Comparison of ENCODE assay signal across 8 cellular contexts in genomic region chr22:17368727-17369552, GRCh38. TPM values are rescaled to one million over a fixed set of nuclear protein-coding genes. Genes with fewer than 3 reads are reported as not detected.
DNase-seq lines count a peak whose midpoint lies in the region; ATAC-seq, FAIRE-seq and TF ChIP-seq lines count a peak whose summit lies in the region.

Gene CECR2, plus strand, starts transcription at chr22:17369460. Its CDS starts 324 bp downstream, at chr22:17369784.

- H3K36me3 ChIP-seq in GM12878 (ENCODE audit: control insufficient read depth in 2 of 2, insufficient read depth in 2 of 2, low read length in 1 of 2) (no peaks in the 10 kb centered on the region), kidney (ENCODE audit: control insufficient read depth in 1 of 2, insufficient read depth in 2 of 2, low read length in 2 of 2) (no peaks in the 10 kb centered on the region), small intestine (ENCODE audit: control insufficient read depth in 2 of 2, insufficient read depth in 2 of 2, low read length in 2 of 2) (no peaks in the 10 kb centered on the region)

- in situ Hi-C loops in GM12878 (cut with MboI), result no loop called here

- BruUV-seq in GM12878 (replicated peaks; lab: Mats Ljungman, UMichigan), result no TSS peak

- H3K27ac ChIP-seq in GM12878 (ENCODE audit: control insufficient read depth, insufficient read depth) (no peak within 1 kb of the TSS), kidney (ENCODE audit: low read depth in 2 of 2, low read length in 2 of 2) (peak within 1 kb of the TSS; percentile 22 to 37), small intestine (ENCODE audit: low read depth in 1 of 2, low read length in 1 of 2) (peak within 1 kb of the TSS in 1 of 2 donors; percentile 65)

- no peaks in the 10 kb centered on the region for H3K4me1 ChIP-seq in GM12878 (ENCODE audit: control insufficient read depth, insufficient read depth, low read length)
- no peaks in the 10 kb centered on the region for H3K4me1 ChIP-seq in kidney (ENCODE audit: control insufficient read depth in 1 of 2, insufficient read depth in 1 of 2, low read depth in 1 of 2, low read length in 2 of 2)
- H3K4me1 ChIP-seq in small intestine (ENCODE audit: control insufficient read depth in 2 of 2, insufficient read depth in 1 of 2, low read depth in 1 of 2, low read length in 1 of 2), result no peaks in the 10 kb centered on the region

- no peak for TF ChIP-seq POLR2A in GM12878 (IDR thresholded peaks at IDR 0.05; ENCODE audit: low read depth, low read length)

- 3% methylated on average over 28 of the region's 69 CpGs for WGBS in GM12878 (ENCODE audit: insufficient coverage, insufficient replicate concordance, low lambda C conversion rate, missing lambda C conversion rate)
- 1% methylated on average over 34 to 69 of the region's 69 CpGs for WGBS in small intestine, 3 donors

- POLR2A ChIA-PET in activated CD4-positive, alpha-beta T cell treated with anti-CD3 and anti-CD28 coated beads for 36 hours (lab: Charles Lee), result no interaction called here
- POLR2A ChIA-PET in GM12878 (lab: Charles Lee), result no interaction called here

- peak; percentile 13 for DNase-seq in activated CD4-positive, alpha-beta T cell treated with anti-CD3 and anti-CD28 coated beads for 36 hours
- DNase-seq in activated CD4-positive, alpha-beta T cell treated with anti-CD3 and anti-CD28 coated beads for 1 hour, result no peak
- DNase-seq in NCI-H526 treated with DMSO at 0.1 percent for 48 hours (lab: John Stamatoyannopoulos, UW), result peak; percentile 11
- DNase-seq in GM12878 (ENCODE audit: low read depth, low spot score), result peak; percentile 7
- peak; percentile 79 for DNase-seq in kidney
- no peak for DNase-seq in small intestine

- CTCF ChIA-PET in activated CD4-positive, alpha-beta T cell treated with anti-CD3 and anti-CD28 coated beads for 36 hours (lab: Charles Lee), result interaction anchor here (1.0 to 1.7 kb wide), 2 partner anchors 9 to 197 kb away, joined by 3 to 6 read pairs; no protein-coding TSS in a partner anchor
- CTCF ChIA-PET in GM12878 (lab: Yijun Ruan, JAX), result no interaction called here

- TF ChIP-seq CTCF in GM12878 (IDR thresholded peaks at IDR 0.05 in 2 of 3, conservative IDR thresholded peaks at IDR 0.05 in 1 of 3; ENCODE audit: control insufficient read depth in 2 of 3, extremely low read depth in 1 of 3, insufficient read depth in 1 of 3, low read depth in 3 of 3, low read length in 3 of 3), result no peak
- TF ChIP-seq CTCF in kidney (IDR thresholded peaks at IDR 0.05; ENCODE audit: borderline replicate concordance, extremely low read depth, insufficient read depth), result no peak

- peak within 1 kb of the TSS; percentile 59; the same call in 1 of the 2 replicates for H3K4me2 ChIP-seq in GM12878 (ENCODE audit: control insufficient read depth, insufficient read depth)

- H2AFZ ChIP-seq in GM12878 (ENCODE audit: control insufficient read depth, low read depth, low read length), result no peak within 1 kb of the TSS; the same call in 1 of the 2 replicates

- SMC1A ChIA-PET in GM12878 (lab: Charles Lee; ENCODE audit: uncharacterized antibody, unreplicated experiment), result no interaction called here

- intact Hi-C loops in activated CD4-positive, alpha-beta T cell treated with anti-CD3 and anti-CD28 coated beads for 36 hours (cut with DNase I, micrococcal nuclease), result loop anchor here (1.0 to 5.0 kb wide), 3 partner anchors 64 to 198 kb away; no protein-coding TSS in a partner anchor
- intact Hi-C loops in GM12878 (cut with micrococcal nuclease; ENCODE audit: unreplicated experiment), result loop anchor here (10.0 kb wide), 1 partner anchor 154 kb away; the partner anchor contains the start of gene ADA2
- intact Hi-C loops in kidney (cut with DNase I), result no loop called here

- no peak within 1 kb of the TSS for H3K27ac Mint-ChIP-seq in activated CD4-positive, alpha-beta T cell treated with anti-CD3 and anti-CD28 coated beads for 36 hours

- H3K9me3 Mint-ChIP-seq in activated CD4-positive, alpha-beta T cell treated with anti-CD3 and anti-CD28 coated beads for 36 hours (ENCODE audit: low read depth), result no peaks in the 10 kb centered on the region

- H3K9me3 ChIP-seq in GM12878 (replicated peaks; ENCODE audit: control insufficient read depth, insufficient read depth, low read length), result no peaks in the 10 kb centered on the region
- no peaks in the 10 kb centered on the region for H3K9me3 ChIP-seq in kidney (ENCODE audit: control insufficient read depth in 1 of 2, low read length in 2 of 2)
- no peaks in the 10 kb centered on the region for H3K9me3 ChIP-seq in small intestine (ENCODE audit: control insufficient read depth, low read depth)

- RAD21 ChIA-PET in GM12878 (lab: Charles Lee; ENCODE audit: unreplicated experiment), result no interaction called here

- TF ChIP-seq EP300 in GM12878 (IDR thresholded peaks at IDR 0.05; ENCODE audit: borderline replicate concordance in 1 of 2, control insufficient read depth in 1 of 2, low read depth in 2 of 2, low read length in 2 of 2), result no peak

- H3K79me2 ChIP-seq in GM12878 (ENCODE audit: control insufficient read depth, insufficient read depth, low read length), result no peaks in the 10 kb centered on the region

- peaks cover 23% of the 10 kb centered on the region for H3K4me1 Mint-ChIP-seq in activated CD4-positive, alpha-beta T cell treated with anti-CD3 and anti-CD28 coated beads for 36 hours

- H3K4me3 ChIP-seq in GM12878 (peak within 1 kb of the TSS; percentile 53), kidney (ENCODE audit: low read length in 2 of 2) (peak within 1 kb of the TSS; percentile 60 to 73), small intestine (ENCODE audit: low read depth in 1 of 2, low read length in 2 of 2) (peak within 1 kb of the TSS; percentile 44 to 55)

- no peaks in the 10 kb centered on the region for H3K36me3 Mint-ChIP-seq in activated CD4-positive, alpha-beta T cell treated with anti-CD3 and anti-CD28 coated beads for 36 hours (ENCODE audit: low read depth)

- H3K27me3 Mint-ChIP-seq in activated CD4-positive, alpha-beta T cell treated with anti-CD3 and anti-CD28 coated beads for 36 hours, result peaks cover 53% of the 10 kb centered on the region

- H3K27me3 ChIP-seq in GM12878 (replicated peaks in 1 of 2; ENCODE audit: control insufficient read depth in 2 of 2, insufficient read depth in 2 of 2, low read length in 1 of 2) (peaks cover 6 to 22% of the 10 kb centered on the region in 2 experiments), small intestine (ENCODE audit: control insufficient read depth in 2 of 2, insufficient read depth in 2 of 2, low read length in 2 of 2) (peaks cover 6 to 15% of the 10 kb centered on the region in 2 donors)

- no peaks in the 10 kb centered on the region for H4K20me1 ChIP-seq in GM12878 (ENCODE audit: control insufficient read depth, insufficient read depth)

- TF ChIP-seq RAD21 in GM12878 (IDR thresholded peaks at IDR 0.05; ENCODE audit: insufficient read depth, low read depth, low read length), result no peak

- FAIRE-seq in GM12878 (lab: Jason Lieb, UNC) (no peak), kidney (lab: Jason Lieb, UNC) (no peak), small intestine (lab: Jason Lieb, UNC) (no peak)

- H3K9ac ChIP-seq in GM12878 (ENCODE audit: control insufficient read depth, insufficient read depth, low read length) (no peak within 1 kb of the TSS), kidney (ENCODE audit: low read length in 2 of 2) (peak within 1 kb of the TSS in 1 of 2 donors; percentile 19)

- peak within 1 kb of the TSS; percentile 22 for H3K4me3 Mint-ChIP-seq in activated CD4-positive, alpha-beta T cell treated with anti-CD3 and anti-CD28 coated beads for 36 hours

- ATAC-seq in activated CD4-positive, alpha-beta T cell treated with anti-CD3 and anti-CD28 coated beads for 36 hours, result peak; percentile 16
- ATAC-seq in GM12878 (no peak), GM18909 (IDR thresholded peaks at IDR 0.05; ENCODE audit: poor library complexity, unreplicated experiment) (no peak), GM21360 (IDR thresholded peaks at IDR 0.05; ENCODE audit: unreplicated experiment) (no peak)

TF ChIP-seq in GM12878, 131 proteins besides CTCF, POLR2A, EP300 and RAD21:
- TF ChIP-seq BHLHE40 (IDR thresholded peaks at IDR 0.05; ENCODE audit: borderline replicate concordance in 1 of 2, low read depth in 2 of 2, low read length in 1 of 2) (peak in 1 of 2 experiments; percentile 16; a peak in 1 of 4 replicates), WRNIP1 (IDR thresholded peaks at IDR 0.05; ENCODE audit: borderline replicate concordance, low read depth, low read length) (no peak)

RNA-seq across cellular contexts. Expression of gene CECR2, which starts in this region (rescaled TPM):
- under 1 TPM in 1 of 2 experiments, not detected in 1; 0.18 TPM for total RNA-seq in activated CD4-positive, alpha-beta T cell treated with anti-CD3 and anti-CD28 coated beads for 36 hours
- total RNA-seq in GM12878 (2013; cell fraction: nucleolus; rRNA removed), result 0.06 and 0.15 TPM in 2 replicates
- total RNA-seq in GM12878 (2014; rRNA removed) (not detected in 2 replicates), GM12878 (2014; rRNA removed; fragmentation: Illumina TruSeq; extraction: Trizol) (not detected in 2 replicates), GM12878 (2021) (0.08 and 0.13 TPM in 2 replicates), kidney (3.4 TPM)
- polyA plus RNA-seq in GM12878 (2011; ENCODE audit: low read depth), result not detected
- polyA plus RNA-seq in GM12878 (2011; rRNA removed) (0.01 TPM in 2 replicates), GM12878 (2014; fragmentation: Illumina TruSeq; extraction: Trizol) (not detected in 2 replicates), GM12878 (2014; fragmentation: Nextera tagmentation; extraction: Ambion mirVana) (not detected), GM12878 (2014; rRNA removed) (not detected in 2 replicates), GM12878 (2016; fragmentation: Nextera tagmentation; extraction: Ambion mirVana) (under 1 TPM in 1 of 2 experiments, not detected in 1; 0.01 TPM), kidney (ENCODE audit: insufficient read depth, low read depth, low replicate concordance) (0.58 TPM), small intestine (under 1 TPM; under 0.01 to 0.40 (median 0.27) TPM)
- 0.01 TPM in 1 of 2 replicates, not detected in the other for polyA plus RNA-seq in GM12878 (2011; cell fraction: cytosol; rRNA removed)
- not detected in 2 replicates for polyA plus RNA-seq in GM12878 (2011; cell fraction: nucleus; rRNA removed)
- polyA plus RNA-seq in GM12878 (2012), result 0.04 and 0.08 TPM in 2 replicates
- under 0.01 TPM in 1 of 2 replicates, not detected in the other for polyA minus RNA-seq in GM12878 (2011; rRNA and poly(A)+ RNA removed)
- not detected in 2 replicates for polyA minus RNA-seq in GM12878 (2011; cell fraction: cytosol; rRNA and poly(A)+ RNA removed)
- under 0.01 TPM in 1 of 2 replicates, not detected in the other for polyA minus RNA-seq in GM12878 (2011; cell fraction: nucleus; rRNA and poly(A)+ RNA removed)

Comparison
In these comparisons a context has a peak if more than half of its experiments do, and no peak if none do; other contexts are left out.
1. Peak in DNase-seq and ATAC-seq in activated CD4-positive, alpha-beta T cell treated with anti-CD3 and anti-CD28 coated beads for 36 hours; RNA of the gene not detected or under 1 TPM.
2. Peak in DNase-seq, H3K4me3 ChIP-seq and H3K4me2 ChIP-seq in GM12878; RNA of the gene not detected or under 1 TPM.
3. DNase-seq: peak in NCI-H526 treated with DMSO at 0.1 percent for 48 hours (single experiment) and kidney (single experiment); none in activated CD4-positive, alpha-beta T cell treated with anti-CD3 and anti-CD28 coated beads for 1 hour (single experiment) and small intestine (single experiment).
4. Peak in every context shown above with its lines, with median percentiles within 50 percentile points of each other: H3K4me3 ChIP-seq.